In the genomic region with DNA sequence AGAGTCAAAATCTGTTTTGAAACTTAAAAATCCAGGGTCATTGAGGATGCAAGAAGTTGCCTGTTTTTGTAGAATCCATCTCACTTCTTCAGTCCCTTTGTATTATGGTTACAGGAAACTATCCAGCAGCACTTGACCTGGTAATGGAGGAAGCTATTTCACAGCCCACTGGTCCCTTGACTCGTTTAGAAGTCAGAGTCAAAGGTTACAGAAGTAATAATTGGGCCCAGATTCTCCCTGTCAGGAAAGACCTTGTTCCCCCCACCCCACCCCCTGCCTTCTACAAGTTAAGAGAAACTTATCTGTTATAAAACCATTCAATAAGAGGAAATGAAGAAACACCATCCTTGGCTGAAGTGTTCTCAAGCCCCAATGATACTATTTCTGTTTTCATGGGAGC, we compare ENCODE assay signal across 1 cellular context.
TF ChIP-seq lines count a peak whose summit lies in the region.

No MANE protein-coding gene starts in this region.

TF ChIP-seq in GM23338, 12 proteins besides CTCF, POLR2A, EP300 and RAD21 (continued from another document):
- TF ChIP-seq, protein P1, sequence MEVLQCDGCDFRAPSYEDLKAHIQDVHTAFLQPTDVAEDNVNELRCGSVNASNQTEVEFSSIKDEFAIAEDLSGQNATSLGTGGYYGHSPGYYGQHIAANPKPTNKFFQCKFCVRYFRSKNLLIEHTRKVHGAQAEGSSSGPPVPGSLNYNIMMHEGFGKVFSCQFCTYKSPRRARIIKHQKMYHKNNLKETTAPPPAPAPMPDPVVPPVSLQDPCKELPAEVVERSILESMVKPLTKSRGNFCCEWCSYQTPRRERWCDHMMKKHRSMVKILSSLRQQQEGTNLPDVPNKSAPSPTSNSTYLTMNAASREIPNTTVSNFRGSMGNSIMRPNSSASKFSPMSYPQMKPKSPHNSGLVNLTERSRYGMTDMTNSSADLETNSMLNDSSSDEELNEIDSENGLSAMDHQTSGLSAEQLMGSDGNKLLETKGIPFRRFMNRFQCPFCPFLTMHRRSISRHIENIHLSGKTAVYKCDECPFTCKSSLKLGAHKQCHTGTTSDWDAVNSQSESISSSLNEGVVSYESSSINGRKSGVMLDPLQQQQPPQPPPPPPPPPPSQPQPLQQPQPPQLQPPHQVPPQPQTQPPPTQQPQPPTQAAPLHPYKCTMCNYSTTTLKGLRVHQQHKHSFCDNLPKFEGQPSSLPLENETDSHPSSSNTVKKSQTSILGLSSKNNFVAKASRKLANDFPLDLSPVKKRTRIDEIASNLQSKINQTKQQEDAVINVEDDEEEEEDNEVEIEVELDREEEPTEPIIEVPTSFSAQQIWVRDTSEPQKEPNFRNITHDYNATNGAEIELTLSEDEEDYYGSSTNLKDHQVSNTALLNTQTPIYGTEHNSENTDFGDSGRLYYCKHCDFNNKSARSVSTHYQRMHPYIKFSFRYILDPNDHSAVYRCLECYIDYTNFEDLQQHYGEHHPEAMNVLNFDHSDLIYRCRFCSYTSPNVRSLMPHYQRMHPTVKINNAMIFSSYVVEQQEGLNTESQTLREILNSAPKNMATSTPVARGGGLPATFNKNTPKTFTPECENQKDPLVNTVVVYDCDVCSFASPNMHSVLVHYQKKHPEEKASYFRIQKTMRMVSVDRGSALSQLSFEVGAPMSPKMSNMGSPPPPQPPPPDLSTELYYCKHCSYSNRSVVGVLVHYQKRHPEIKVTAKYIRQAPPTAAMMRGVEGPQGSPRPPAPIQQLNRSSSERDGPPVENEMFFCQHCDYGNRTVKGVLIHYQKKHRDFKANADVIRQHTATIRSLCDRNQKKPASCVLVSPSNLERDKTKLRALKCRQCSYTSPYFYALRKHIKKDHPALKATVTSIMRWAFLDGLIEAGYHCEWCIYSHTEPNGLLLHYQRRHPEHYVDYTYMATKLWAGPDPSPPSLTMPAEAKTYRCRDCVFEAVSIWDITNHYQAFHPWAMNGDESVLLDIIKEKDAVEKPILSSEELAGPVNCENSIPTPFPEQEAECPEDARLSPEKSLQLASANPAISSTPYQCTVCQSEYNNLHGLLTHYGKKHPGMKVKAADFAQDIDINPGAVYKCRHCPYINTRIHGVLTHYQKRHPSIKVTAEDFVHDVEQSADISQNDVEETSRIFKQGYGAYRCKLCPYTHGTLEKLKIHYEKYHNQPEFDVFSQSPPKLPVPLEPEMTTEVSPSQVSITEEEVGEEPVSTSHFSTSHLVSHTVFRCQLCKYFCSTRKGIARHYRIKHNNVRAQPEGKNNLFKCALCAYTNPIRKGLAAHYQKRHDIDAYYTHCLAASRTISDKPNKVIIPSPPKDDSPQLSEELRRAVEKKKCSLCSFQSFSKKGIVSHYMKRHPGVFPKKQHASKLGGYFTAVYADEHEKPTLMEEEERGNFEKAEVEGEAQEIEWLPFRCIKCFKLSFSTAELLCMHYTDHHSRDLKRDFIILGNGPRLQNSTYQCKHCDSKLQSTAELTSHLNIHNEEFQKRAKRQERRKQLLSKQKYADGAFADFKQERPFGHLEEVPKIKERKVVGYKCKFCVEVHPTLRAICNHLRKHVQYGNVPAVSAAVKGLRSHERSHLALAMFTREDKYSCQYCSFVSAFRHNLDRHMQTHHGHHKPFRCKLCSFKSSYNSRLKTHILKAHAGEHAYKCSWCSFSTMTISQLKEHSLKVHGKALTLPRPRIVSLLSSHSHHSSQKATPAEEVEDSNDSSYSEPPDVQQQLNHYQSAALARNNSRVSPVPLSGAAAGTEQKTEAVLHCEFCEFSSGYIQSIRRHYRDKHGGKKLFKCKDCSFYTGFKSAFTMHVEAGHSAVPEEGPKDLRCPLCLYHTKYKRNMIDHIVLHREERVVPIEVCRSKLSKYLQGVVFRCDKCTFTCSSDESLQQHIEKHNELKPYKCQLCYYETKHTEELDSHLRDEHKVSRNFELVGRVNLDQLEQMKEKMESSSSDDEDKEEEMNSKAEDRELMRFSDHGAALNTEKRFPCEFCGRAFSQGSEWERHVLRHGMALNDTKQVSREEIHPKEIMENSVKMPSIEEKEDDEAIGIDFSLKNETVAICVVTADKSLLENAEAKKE (CRISPR knock-in tag; IDR thresholded peaks at IDR 0.05), result no peak
- TF ChIP-seq STAT1 (IDR thresholded peaks at IDR 0.05; ENCODE audit: unreplicated experiment), result no peak
